In the genomic region with DNA sequence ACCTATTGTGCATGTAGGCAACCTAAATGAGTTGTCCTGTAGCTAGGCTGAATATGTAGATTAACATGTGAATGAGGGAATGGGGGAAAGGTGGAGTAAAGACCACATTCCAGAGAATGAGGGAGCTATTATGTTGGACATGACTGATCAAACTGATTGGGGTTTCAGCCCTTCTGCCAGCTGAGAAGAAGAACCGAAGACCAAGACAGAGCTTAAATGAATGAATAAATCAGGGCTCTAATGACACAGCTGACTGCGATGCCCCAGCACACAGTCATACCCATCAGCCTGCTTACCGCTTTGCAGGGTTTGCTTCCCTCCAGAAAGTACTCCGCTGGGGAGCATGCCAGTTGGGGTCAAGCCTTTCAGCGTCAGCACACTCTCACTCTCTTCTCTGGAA, we compare ENCODE assay signal across 2 cellular contexts.
TF ChIP-seq lines count a peak whose summit lies in the region.

No MANE protein-coding gene starts in this region.

TF ChIP-seq in HCT116, 20 proteins besides CTCF, POLR2A, EP300 and RAD21:
- TF ChIP-seq CBX3 (IDR thresholded peaks at IDR 0.05; ENCODE audit: low read depth): no peak

TF ChIP-seq in H1, 55 proteins besides CTCF, POLR2A, EP300 and RAD21:
- TF ChIP-seq NRF1 (IDR thresholded peaks at IDR 0.05; ENCODE audit: low read depth, low read length) (no peak), EZH2 (IDR thresholded peaks at IDR 0.05; ENCODE audit: low read depth, low read length, severe bottlenecking) (no peak), MAFK (IDR thresholded peaks at IDR 0.05; ENCODE audit: low read depth, low read length) (no peak), EGR1 (IDR thresholded peaks at IDR 0.05; ENCODE audit: borderline replicate concordance, low read depth, low read length) (no peak), POU5F1 (IDR thresholded peaks at IDR 0.05; ENCODE audit: low read depth, low read length) (0 out of 2 replicates have a peak, but pooled peaks have one; percentile 24), RFX5 (IDR thresholded peaks at IDR 0.05; ENCODE audit: borderline replicate concordance, low read depth, low read length) (no peak), HDAC6 (IDR thresholded peaks at IDR 0.05; ENCODE audit: low read depth, low read length) (no peak), ASH2L (IDR thresholded peaks at IDR 0.05; ENCODE audit: low read length) (peak; percentile 87), SUZ12 (IDR thresholded peaks at IDR 0.05; ENCODE audit: low read length) (no peak), ZNF274 (IDR thresholded peaks at IDR 0.05; ENCODE audit: borderline replicate concordance, extremely low read depth, low read length) (no peak), JUND (IDR thresholded peaks at IDR 0.05; ENCODE audit: low read length) (0 out of 2 replicates have a peak, but pooled peaks have one; percentile 16), BRCA1 (IDR thresholded peaks at IDR 0.05; ENCODE audit: low read depth, low read length) (no peak), CHD1 (IDR thresholded peaks at IDR 0.05; ENCODE audit: low read depth, low read length) (no peak), SP4 (IDR thresholded peaks at IDR 0.05; ENCODE audit: low read length) (no peak), HDAC2 (IDR thresholded peaks at IDR 0.05; ENCODE audit: borderline replicate concordance in 1 of 2, low read depth in 2 of 2, low read length in 2 of 2) (peak in 1 of 2 experiments; percentile 86; a peak in 1 of 4 replicates), GABPA (IDR thresholded peaks at IDR 0.05; ENCODE audit: borderline replicate concordance, insufficient read depth, low read length) (no peak), TAF7 (optimal IDR thresholded peaks at IDR 0.05; ENCODE audit: borderline replicate concordance, low read depth, low read length) (no peak), CBX8 (IDR thresholded peaks at IDR 0.05; ENCODE audit: borderline replicate concordance, low read depth, low read length) (no peak), SIX5 (IDR thresholded peaks at IDR 0.05; ENCODE audit: low read depth, low read length) (no peak), TBP (IDR thresholded peaks at IDR 0.05; ENCODE audit: low read depth, low read length) (0 out of 2 replicates have a peak, but pooled peaks have one; percentile 33), KDM4A (IDR thresholded peaks at IDR 0.05; ENCODE audit: low read depth, low read length, severe bottlenecking) (no peak), MAX (IDR thresholded peaks at IDR 0.05) (peak; percentile 59), PHF8 (conservative IDR thresholded peaks at IDR 0.05; ENCODE audit: low read depth, low read length) (no peak), CTBP2 (IDR thresholded peaks at IDR 0.05; ENCODE audit: borderline replicate concordance, insufficient read depth, insufficient read length, low read length) (no peak), BCL11A (IDR thresholded peaks at IDR 0.05; ENCODE audit: low read depth in 2 of 2, low read length in 2 of 2) (no peak), TEAD4 (IDR thresholded peaks at IDR 0.05; ENCODE audit: low read depth, low read length) (peak; percentile 94), KDM5A (IDR thresholded peaks at IDR 0.05; ENCODE audit: low read length) (no peak), RBBP5 (IDR thresholded peaks at IDR 0.05; ENCODE audit: borderline replicate concordance, low read depth, low read length) (peak; percentile 95), GTF2F1 (IDR thresholded peaks at IDR 0.05; ENCODE audit: borderline replicate concordance, low read depth, low read length) (no peak), E2F6 (IDR thresholded peaks at IDR 0.05) (peak; percentile 74), SAP30 (IDR thresholded peaks at IDR 0.05; ENCODE audit: insufficient read depth, insufficient replicate concordance, low read length) (peak; percentile 53), SRF (IDR thresholded peaks at IDR 0.05; ENCODE audit: low read depth, low read length) (no peak), YY1 (IDR thresholded peaks at IDR 0.05; ENCODE audit: low read depth, low read length) (0 out of 2 replicates have a peak, but pooled peaks have one; percentile 21), CHD2 (IDR thresholded peaks at IDR 0.05; ENCODE audit: low read length) (peak; percentile 72), NANOG (IDR thresholded peaks at IDR 0.05; ENCODE audit: insufficient read depth, low read depth, low read length, poor library complexity, severe bottlenecking) (peak; percentile 24), KDM1A (IDR thresholded peaks at IDR 0.05; ENCODE audit: borderline replicate concordance, low read length) (no peak), JUN (IDR thresholded peaks at IDR 0.05; ENCODE audit: low read depth, low read length) (no peak), RXRA (IDR thresholded peaks at IDR 0.05; ENCODE audit: insufficient read depth, low read depth, low read length) (no peak), SP1 (IDR thresholded peaks at IDR 0.05; ENCODE audit: low read depth, low read length) (peak; percentile 60; the same call in 1 of the 2 replicates), SIN3A (conservative IDR thresholded peaks at IDR 0.05 in 1 of 2, IDR thresholded peaks at IDR 0.05 in 1 of 2; ENCODE audit: low read depth in 1 of 2, low read length in 2 of 2) (peak in 1 of 2 experiments; percentile 60; a peak in 1 of 4 replicates), RNF2 (IDR thresholded peaks at IDR 0.05; ENCODE audit: borderline replicate concordance, low read depth, low read length, missing control alignments, poor library complexity, severe bottlenecking) (no peak), TAF1 (IDR thresholded peaks at IDR 0.05; ENCODE audit: low read depth, low read length) (peak; percentile 71), CEBPB (IDR thresholded peaks at IDR 0.05; ENCODE audit: low read depth, low read length) (no peak), SIRT6 (IDR thresholded peaks at IDR 0.05; ENCODE audit: low read length) (no peak), BACH1 (IDR thresholded peaks at IDR 0.05; ENCODE audit: low read length) (no peak), POLR2AphosphoS5 (IDR thresholded peaks at IDR 0.05; ENCODE audit: low read depth, low read length) (no peak; the same call in 1 of the 2 replicates), CREB1 (IDR thresholded peaks at IDR 0.05) (no peak), FOSL1 (IDR thresholded peaks at IDR 0.05; ENCODE audit: insufficient read depth, low read depth, low read length) (no peak), SP2 (IDR thresholded peaks at IDR 0.05; ENCODE audit: low read length) (no peak), CBX5 (IDR thresholded peaks at IDR 0.05; ENCODE audit: low read depth, low read length) (no peak), TCF12 (IDR thresholded peaks at IDR 0.05; ENCODE audit: low read depth, low read length) (no peak)
- TF ChIP-seq, protein P1, sequence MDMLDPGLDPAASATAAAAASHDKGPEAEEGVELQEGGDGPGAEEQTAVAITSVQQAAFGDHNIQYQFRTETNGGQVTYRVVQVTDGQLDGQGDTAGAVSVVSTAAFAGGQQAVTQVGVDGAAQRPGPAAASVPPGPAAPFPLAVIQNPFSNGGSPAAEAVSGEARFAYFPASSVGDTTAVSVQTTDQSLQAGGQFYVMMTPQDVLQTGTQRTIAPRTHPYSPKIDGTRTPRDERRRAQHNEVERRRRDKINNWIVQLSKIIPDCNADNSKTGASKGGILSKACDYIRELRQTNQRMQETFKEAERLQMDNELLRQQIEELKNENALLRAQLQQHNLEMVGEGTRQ (IDR thresholded peaks at IDR 0.05; ENCODE audit: low read length): no peak
- TF ChIP-seq, protein P2, sequence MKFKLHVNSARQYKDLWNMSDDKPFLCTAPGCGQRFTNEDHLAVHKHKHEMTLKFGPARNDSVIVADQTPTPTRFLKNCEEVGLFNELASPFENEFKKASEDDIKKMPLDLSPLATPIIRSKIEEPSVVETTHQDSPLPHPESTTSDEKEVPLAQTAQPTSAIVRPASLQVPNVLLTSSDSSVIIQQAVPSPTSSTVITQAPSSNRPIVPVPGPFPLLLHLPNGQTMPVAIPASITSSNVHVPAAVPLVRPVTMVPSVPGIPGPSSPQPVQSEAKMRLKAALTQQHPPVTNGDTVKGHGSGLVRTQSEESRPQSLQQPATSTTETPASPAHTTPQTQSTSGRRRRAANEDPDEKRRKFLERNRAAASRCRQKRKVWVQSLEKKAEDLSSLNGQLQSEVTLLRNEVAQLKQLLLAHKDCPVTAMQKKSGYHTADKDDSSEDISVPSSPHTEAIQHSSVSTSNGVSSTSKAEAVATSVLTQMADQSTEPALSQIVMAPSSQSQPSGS (IDR thresholded peaks at IDR 0.05; ENCODE audit: low read length): peak; percentile 47; the same call in 1 of the 2 replicates
- TF ChIP-seq, protein P3, sequence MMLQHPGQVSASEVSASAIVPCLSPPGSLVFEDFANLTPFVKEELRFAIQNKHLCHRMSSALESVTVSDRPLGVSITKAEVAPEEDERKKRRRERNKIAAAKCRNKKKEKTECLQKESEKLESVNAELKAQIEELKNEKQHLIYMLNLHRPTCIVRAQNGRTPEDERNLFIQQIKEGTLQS (IDR thresholded peaks at IDR 0.05; ENCODE audit: insufficient read depth, low read depth, low read length): no peak
- TF ChIP-seq, protein P4, sequence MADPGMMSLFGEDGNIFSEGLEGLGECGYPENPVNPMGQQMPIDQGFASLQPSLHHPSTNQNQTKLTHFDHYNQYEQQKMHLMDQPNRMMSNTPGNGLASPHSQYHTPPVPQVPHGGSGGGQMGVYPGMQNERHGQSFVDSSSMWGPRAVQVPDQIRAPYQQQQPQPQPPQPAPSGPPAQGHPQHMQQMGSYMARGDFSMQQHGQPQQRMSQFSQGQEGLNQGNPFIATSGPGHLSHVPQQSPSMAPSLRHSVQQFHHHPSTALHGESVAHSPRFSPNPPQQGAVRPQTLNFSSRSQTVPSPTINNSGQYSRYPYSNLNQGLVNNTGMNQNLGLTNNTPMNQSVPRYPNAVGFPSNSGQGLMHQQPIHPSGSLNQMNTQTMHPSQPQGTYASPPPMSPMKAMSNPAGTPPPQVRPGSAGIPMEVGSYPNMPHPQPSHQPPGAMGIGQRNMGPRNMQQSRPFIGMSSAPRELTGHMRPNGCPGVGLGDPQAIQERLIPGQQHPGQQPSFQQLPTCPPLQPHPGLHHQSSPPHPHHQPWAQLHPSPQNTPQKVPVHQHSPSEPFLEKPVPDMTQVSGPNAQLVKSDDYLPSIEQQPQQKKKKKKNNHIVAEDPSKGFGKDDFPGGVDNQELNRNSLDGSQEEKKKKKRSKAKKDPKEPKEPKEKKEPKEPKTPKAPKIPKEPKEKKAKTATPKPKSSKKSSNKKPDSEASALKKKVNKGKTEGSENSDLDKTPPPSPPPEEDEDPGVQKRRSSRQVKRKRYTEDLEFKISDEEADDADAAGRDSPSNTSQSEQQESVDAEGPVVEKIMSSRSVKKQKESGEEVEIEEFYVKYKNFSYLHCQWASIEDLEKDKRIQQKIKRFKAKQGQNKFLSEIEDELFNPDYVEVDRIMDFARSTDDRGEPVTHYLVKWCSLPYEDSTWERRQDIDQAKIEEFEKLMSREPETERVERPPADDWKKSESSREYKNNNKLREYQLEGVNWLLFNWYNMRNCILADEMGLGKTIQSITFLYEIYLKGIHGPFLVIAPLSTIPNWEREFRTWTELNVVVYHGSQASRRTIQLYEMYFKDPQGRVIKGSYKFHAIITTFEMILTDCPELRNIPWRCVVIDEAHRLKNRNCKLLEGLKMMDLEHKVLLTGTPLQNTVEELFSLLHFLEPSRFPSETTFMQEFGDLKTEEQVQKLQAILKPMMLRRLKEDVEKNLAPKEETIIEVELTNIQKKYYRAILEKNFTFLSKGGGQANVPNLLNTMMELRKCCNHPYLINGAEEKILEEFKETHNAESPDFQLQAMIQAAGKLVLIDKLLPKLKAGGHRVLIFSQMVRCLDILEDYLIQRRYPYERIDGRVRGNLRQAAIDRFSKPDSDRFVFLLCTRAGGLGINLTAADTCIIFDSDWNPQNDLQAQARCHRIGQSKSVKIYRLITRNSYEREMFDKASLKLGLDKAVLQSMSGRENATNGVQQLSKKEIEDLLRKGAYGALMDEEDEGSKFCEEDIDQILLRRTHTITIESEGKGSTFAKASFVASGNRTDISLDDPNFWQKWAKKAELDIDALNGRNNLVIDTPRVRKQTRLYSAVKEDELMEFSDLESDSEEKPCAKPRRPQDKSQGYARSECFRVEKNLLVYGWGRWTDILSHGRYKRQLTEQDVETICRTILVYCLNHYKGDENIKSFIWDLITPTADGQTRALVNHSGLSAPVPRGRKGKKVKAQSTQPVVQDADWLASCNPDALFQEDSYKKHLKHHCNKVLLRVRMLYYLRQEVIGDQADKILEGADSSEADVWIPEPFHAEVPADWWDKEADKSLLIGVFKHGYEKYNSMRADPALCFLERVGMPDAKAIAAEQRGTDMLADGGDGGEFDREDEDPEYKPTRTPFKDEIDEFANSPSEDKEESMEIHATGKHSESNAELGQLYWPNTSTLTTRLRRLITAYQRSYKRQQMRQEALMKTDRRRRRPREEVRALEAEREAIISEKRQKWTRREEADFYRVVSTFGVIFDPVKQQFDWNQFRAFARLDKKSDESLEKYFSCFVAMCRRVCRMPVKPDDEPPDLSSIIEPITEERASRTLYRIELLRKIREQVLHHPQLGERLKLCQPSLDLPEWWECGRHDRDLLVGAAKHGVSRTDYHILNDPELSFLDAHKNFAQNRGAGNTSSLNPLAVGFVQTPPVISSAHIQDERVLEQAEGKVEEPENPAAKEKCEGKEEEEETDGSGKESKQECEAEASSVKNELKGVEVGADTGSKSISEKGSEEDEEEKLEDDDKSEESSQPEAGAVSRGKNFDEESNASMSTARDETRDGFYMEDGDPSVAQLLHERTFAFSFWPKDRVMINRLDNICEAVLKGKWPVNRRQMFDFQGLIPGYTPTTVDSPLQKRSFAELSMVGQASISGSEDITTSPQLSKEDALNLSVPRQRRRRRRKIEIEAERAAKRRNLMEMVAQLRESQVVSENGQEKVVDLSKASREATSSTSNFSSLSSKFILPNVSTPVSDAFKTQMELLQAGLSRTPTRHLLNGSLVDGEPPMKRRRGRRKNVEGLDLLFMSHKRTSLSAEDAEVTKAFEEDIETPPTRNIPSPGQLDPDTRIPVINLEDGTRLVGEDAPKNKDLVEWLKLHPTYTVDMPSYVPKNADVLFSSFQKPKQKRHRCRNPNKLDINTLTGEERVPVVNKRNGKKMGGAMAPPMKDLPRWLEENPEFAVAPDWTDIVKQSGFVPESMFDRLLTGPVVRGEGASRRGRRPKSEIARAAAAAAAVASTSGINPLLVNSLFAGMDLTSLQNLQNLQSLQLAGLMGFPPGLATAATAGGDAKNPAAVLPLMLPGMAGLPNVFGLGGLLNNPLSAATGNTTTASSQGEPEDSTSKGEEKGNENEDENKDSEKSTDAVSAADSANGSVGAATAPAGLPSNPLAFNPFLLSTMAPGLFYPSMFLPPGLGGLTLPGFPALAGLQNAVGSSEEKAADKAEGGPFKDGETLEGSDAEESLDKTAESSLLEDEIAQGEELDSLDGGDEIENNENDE (IDR thresholded peaks at IDR 0.05; ENCODE audit: insufficient replicate concordance, low read length): peak; percentile 80
